10 cellular contexts compared by ENCODE assay signal in genomic region chr5:132488590-132488989, GRCh38. TPM values are rescaled to one million over a fixed set of nuclear protein-coding genes. Genes with fewer than 3 reads are reported as not detected.
DNase-seq lines count a peak whose midpoint lies in the region; ATAC-seq and TF ChIP-seq lines count a peak whose summit lies in the region.
"Had no signal": no experiment of that assay in that cellular context is flagged by ENCODE, and none has a peak within 500 bp of the region (broad histone marks: within the 10 kb centered on the region; RNA-seq: fewer than 3 reads in every experiment).

No MANE protein-coding gene starts in this region.

- H3K27me3 ChIP-seq in left ventricle myocardium inferior (ENCODE audit: low read depth), result no peaks in the 10 kb centered on the region
- no peaks in the 10 kb centered on the region for H3K27me3 ChIP-seq in right atrium auricular region
- H3K27me3 ChIP-seq in adipocyte (replicated peaks; ENCODE audit: control insufficient read depth, insufficient read depth, low read length), result no peaks in the 10 kb centered on the region
- no peaks in the 10 kb centered on the region for H3K27me3 ChIP-seq in mucosa of rectum (ENCODE audit: control insufficient read depth in 2 of 2, insufficient read depth in 2 of 2, low read length in 2 of 2)
- no peaks in the 10 kb centered on the region for H3K27me3 ChIP-seq in uterus

- H3K27ac ChIP-seq in left ventricle myocardium inferior (replicated peaks) (peak overlapping the region; percentile 99), right atrium auricular region (peak overlapping the region in 1 of 2 donors; percentile 95), mucosa of rectum (ENCODE audit: low read depth in 2 of 2, low read length in 2 of 2) (peak overlapping the region in 1 of 2 donors; percentile 99), uterus (peak overlapping the region; percentile 97 to 98)

- no peak for TF ChIP-seq POLR2A in uterus (IDR thresholded peaks at IDR 0.05)

- H3K4me3 ChIP-seq in left ventricle myocardium inferior (peak overlapping the region; percentile 89), right atrium auricular region (peak overlapping the region in 1 of 2 donors; percentile 86), adipocyte (ENCODE audit: low read length) (peak overlapping the region; percentile 93), mucosa of rectum (ENCODE audit: low read length in 2 of 2) (peak overlapping the region; percentile 87 to 92), uterus (peak overlapping the region in 1 of 2 donors; percentile 87)

- H3K36me3 ChIP-seq in left ventricle myocardium inferior (peaks cover 54% of the 10 kb centered on the region), right atrium auricular region (peaks cover 42% of the 10 kb centered on the region), adipocyte (ENCODE audit: control insufficient read depth, insufficient read depth, low read length, severe bottlenecking) (peaks cover 43% of the 10 kb centered on the region), mucosa of rectum (ENCODE audit: control insufficient read depth in 2 of 2, insufficient read depth in 2 of 2, low read length in 2 of 2) (peaks cover 50 to 52% of the 10 kb centered on the region in 2 donors), uterus (no peaks in the 10 kb centered on the region)

- TF ChIP-seq CTCF in left ventricle myocardium inferior (IDR thresholded peaks at IDR 0.05; ENCODE audit: borderline replicate concordance), result no peak
- no peak for TF ChIP-seq CTCF in right atrium auricular region (IDR thresholded peaks at IDR 0.05)
- TF ChIP-seq CTCF in uterus (IDR thresholded peaks at IDR 0.05), result no peak

- H3K9ac ChIP-seq in adipocyte (ENCODE audit: low read length) (peak overlapping the region; percentile 92), mucosa of rectum (ENCODE audit: low read depth in 1 of 2, low read length in 2 of 2) (peak overlapping the region; percentile 96)

- DNase-seq in left ventricle myocardium inferior (no peak), right atrium auricular region (ENCODE audit: low spot score) (no peak), adipocyte (ENCODE audit: low read depth) (no peak), uterus (no peak), T-helper 9 cell (no peak), OCI-M1 (lab: John Stamatoyannopoulos, UW) (no peak)
- DNase-seq: GOT3, mesendoderm had no signal

- H3K4me1 ChIP-seq in left ventricle myocardium inferior (peaks cover 79% of the 10 kb centered on the region), right atrium auricular region (peaks cover 0 to 73% of the 10 kb centered on the region in 2 donors), adipocyte (ENCODE audit: control insufficient read depth, insufficient read depth, low read length) (peaks cover 30% of the 10 kb centered on the region), mucosa of rectum (ENCODE audit: control insufficient read depth in 2 of 2, insufficient read depth in 2 of 2, low read length in 2 of 2) (peaks cover 56 to 62% of the 10 kb centered on the region in 2 donors), uterus (peaks cover 4 to 8% of the 10 kb centered on the region in 2 donors)

- H3K9me3 ChIP-seq in left ventricle myocardium inferior (replicated peaks) (no peaks in the 10 kb centered on the region), right atrium auricular region (no peaks in the 10 kb centered on the region), adipocyte (ENCODE audit: control insufficient read depth, low read length) (no peaks in the 10 kb centered on the region), mucosa of rectum (ENCODE audit: control insufficient read depth in 2 of 2, low read length in 2 of 2) (no peaks in the 10 kb centered on the region), uterus (no peaks in the 10 kb centered on the region)

- intact Hi-C loops in left ventricle myocardium inferior (cut with micrococcal nuclease) (no loop called here), uterus (cut with DNase I; ENCODE audit: low total_unique reads) (loop anchor here (5.0 kb wide), 1 partner anchor 66 kb away; no protein-coding TSS in a partner anchor)

- no peak for ATAC-seq in GM18870 (IDR thresholded peaks at IDR 0.05; ENCODE audit: unreplicated experiment)

RNA-seq across cellular contexts. Expression of gene IRF1, which starts 2.0 kb away (rescaled TPM):
- total RNA-seq in left ventricle myocardium inferior (10.9 TPM), right atrium auricular region (10 to 100 TPM; 10.1 to 15.8 TPM), uterus (100 to 1,000 TPM in 1 of 4 donors, 10 to 100 TPM in 2, 1 to 10 TPM in 1; 3.8 to 110 (median 25.7) TPM)

RNA-seq across cellular contexts. Expression of gene IL5, which starts 54.7 kb away (rescaled TPM):
- total RNA-seq in left ventricle myocardium inferior (not detected), right atrium auricular region (not detected), uterus (not detected)
